Comparison of ENCODE assay signal across 1 cellular context in the genomic region with DNA sequence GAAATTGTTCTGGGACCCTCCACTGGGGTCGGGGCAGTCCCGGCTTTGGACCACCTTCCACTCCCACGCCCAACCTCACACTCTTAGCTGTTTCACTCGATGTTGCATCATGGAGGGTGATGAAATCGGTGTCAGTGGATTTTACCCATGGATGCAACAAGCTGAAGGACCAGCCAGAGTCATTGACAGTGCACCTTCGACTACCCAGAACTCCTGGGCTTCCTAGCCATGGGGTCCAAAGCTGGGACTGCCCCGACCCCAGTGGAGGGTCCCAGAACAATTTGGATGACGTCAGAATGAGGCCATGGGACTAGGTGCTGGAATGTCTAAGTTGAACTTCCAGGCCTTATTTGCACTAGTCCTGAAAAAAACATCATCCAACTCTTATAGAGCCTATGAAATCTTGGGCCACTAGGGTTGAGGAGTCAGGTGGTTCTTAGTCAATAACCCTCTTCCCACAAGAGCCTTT.
A peak's percentile ranks its signal among the peaks of the same experiment; 100 is the strongest.
TF ChIP-seq lines count a peak whose summit lies in the region.

No MANE protein-coding gene starts in this region.

TF ChIP-seq in K562, 482 proteins besides CTCF, POLR2A, EP300 and RAD21 (continued from another document and continues in another):
- peak; percentile 83 for TF ChIP-seq ZNF584 (CRISPR knock-in tag; IDR thresholded peaks at IDR 0.05; ENCODE audit: low read depth)
- no peak for TF ChIP-seq E2F4 (CRISPR knock-in tag; IDR thresholded peaks at IDR 0.05; ENCODE audit: low read depth)
- TF ChIP-seq CSDE1 (IDR thresholded peaks at IDR 0.05): no peak
- no peak for TF ChIP-seq ZNF507 (tag; conservative IDR thresholded peaks at IDR 0.05)
- TF ChIP-seq TCF7L2 (IDR thresholded peaks at IDR 0.05; ENCODE audit: low read depth, low read length): no peak
- no peak for TF ChIP-seq ZEB2 (IDR thresholded peaks at IDR 0.05)
- no peak for TF ChIP-seq U2AF2 (optimal IDR thresholded peaks at IDR 0.05; ENCODE audit: low read depth, low read length)
- TF ChIP-seq, protein P1, sequence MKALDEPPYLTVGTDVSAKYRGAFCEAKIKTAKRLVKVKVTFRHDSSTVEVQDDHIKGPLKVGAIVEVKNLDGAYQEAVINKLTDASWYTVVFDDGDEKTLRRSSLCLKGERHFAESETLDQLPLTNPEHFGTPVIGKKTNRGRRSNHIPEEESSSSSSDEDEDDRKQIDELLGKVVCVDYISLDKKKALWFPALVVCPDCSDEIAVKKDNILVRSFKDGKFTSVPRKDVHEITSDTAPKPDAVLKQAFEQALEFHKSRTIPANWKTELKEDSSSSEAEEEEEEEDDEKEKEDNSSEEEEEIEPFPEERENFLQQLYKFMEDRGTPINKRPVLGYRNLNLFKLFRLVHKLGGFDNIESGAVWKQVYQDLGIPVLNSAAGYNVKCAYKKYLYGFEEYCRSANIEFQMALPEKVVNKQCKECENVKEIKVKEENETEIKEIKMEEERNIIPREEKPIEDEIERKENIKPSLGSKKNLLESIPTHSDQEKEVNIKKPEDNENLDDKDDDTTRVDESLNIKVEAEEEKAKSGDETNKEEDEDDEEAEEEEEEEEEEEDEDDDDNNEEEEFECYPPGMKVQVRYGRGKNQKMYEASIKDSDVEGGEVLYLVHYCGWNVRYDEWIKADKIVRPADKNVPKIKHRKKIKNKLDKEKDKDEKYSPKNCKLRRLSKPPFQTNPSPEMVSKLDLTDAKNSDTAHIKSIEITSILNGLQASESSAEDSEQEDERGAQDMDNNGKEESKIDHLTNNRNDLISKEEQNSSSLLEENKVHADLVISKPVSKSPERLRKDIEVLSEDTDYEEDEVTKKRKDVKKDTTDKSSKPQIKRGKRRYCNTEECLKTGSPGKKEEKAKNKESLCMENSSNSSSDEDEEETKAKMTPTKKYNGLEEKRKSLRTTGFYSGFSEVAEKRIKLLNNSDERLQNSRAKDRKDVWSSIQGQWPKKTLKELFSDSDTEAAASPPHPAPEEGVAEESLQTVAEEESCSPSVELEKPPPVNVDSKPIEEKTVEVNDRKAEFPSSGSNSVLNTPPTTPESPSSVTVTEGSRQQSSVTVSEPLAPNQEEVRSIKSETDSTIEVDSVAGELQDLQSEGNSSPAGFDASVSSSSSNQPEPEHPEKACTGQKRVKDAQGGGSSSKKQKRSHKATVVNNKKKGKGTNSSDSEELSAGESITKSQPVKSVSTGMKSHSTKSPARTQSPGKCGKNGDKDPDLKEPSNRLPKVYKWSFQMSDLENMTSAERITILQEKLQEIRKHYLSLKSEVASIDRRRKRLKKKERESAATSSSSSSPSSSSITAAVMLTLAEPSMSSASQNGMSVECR (CRISPR knock-in tag; IDR thresholded peaks at IDR 0.05): no peak
- TF ChIP-seq BRD4 (IDR thresholded peaks at IDR 0.05): no peak
- TF ChIP-seq C11orf30 (IDR thresholded peaks at IDR 0.05; ENCODE audit: low read depth): no peak
- TF ChIP-seq DIDO1 (tag; IDR thresholded peaks at IDR 0.05; ENCODE audit: low read depth): no peak
- no peak; the same call in 1 of the 2 replicates for TF ChIP-seq ZNF644 (tag; IDR thresholded peaks at IDR 0.05; ENCODE audit: low read depth)
- TF ChIP-seq, protein P2, sequence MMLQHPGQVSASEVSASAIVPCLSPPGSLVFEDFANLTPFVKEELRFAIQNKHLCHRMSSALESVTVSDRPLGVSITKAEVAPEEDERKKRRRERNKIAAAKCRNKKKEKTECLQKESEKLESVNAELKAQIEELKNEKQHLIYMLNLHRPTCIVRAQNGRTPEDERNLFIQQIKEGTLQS (IDR thresholded peaks at IDR 0.05): peak; percentile 99
- TF ChIP-seq, protein P2 (CRISPR knock-in tag; conservative IDR thresholded peaks at IDR 0.05): peak; percentile 86
- TF ChIP-seq ATF4 (CRISPR knock-in tag; IDR thresholded peaks at IDR 0.05): peak; percentile 97
- no peak for TF ChIP-seq SREBF2 (CRISPR knock-in tag; IDR thresholded peaks at IDR 0.05)
- 0 out of 2 replicates have a peak, but pooled peaks have one; percentile 33 for TF ChIP-seq ZBTB26 (CRISPR knock-in tag; IDR thresholded peaks at IDR 0.05)
- TF ChIP-seq RBFOX2 (IDR thresholded peaks at IDR 0.05; ENCODE audit: low read depth, low read length): no peak; the same call in 1 of the 2 replicates
- no peak for TF ChIP-seq ZC3H11A (IDR thresholded peaks at IDR 0.05; ENCODE audit: low read depth, low read length)
- TF ChIP-seq, protein P3, sequence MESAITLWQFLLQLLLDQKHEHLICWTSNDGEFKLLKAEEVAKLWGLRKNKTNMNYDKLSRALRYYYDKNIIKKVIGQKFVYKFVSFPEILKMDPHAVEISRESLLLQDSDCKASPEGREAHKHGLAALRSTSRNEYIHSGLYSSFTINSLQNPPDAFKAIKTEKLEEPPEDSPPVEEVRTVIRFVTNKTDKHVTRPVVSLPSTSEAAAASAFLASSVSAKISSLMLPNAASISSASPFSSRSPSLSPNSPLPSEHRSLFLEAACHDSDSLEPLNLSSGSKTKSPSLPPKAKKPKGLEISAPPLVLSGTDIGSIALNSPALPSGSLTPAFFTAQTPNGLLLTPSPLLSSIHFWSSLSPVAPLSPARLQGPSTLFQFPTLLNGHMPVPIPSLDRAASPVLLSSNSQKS (CRISPR knock-in tag; IDR thresholded peaks at IDR 0.05): no peak
- no peak for TF ChIP-seq SIRT6 (IDR thresholded peaks at IDR 0.05; ENCODE audit: low read depth, low read length)
- TF ChIP-seq NFE2 (IDR thresholded peaks at IDR 0.05; ENCODE audit: low read depth): no peak
- no peak for TF ChIP-seq ZNF184 (CRISPR knock-in tag; IDR thresholded peaks at IDR 0.05)
- no peak for TF ChIP-seq ZFP91 (CRISPR knock-in tag; IDR thresholded peaks at IDR 0.05)
- TF ChIP-seq TAF7 (tag; IDR thresholded peaks at IDR 0.05): peak; percentile 42; the same call in 1 of the 2 replicates
- no peak for TF ChIP-seq MLLT1 (IDR thresholded peaks at IDR 0.05)
- TF ChIP-seq POLR2AphosphoS5 (IDR thresholded peaks at IDR 0.05; ENCODE audit: control insufficient read depth, insufficient read depth, low read depth, low read length): no peak
- TF ChIP-seq KDM2B (CRISPR knock-in tag; IDR thresholded peaks at IDR 0.05): no peak
- no peak for TF ChIP-seq RBM39 (optimal IDR thresholded peaks at IDR 0.05; ENCODE audit: low read depth, low read length)
- no peak for TF ChIP-seq HNRNPH1 (optimal IDR thresholded peaks at IDR 0.05; ENCODE audit: low read depth, low read length)
- no peak for TF ChIP-seq ZNF146 (CRISPR knock-in tag; IDR thresholded peaks at IDR 0.05; ENCODE audit: unreplicated experiment)
- TF ChIP-seq LCOR (CRISPR knock-in tag; IDR thresholded peaks at IDR 0.05): no peak
- TF ChIP-seq KLF16 (IDR thresholded peaks at IDR 0.05): no peak
- no peak for TF ChIP-seq COPS2 (conservative IDR thresholded peaks at IDR 0.05)
- no peak for TF ChIP-seq ZNF445 (CRISPR knock-in tag; IDR thresholded peaks at IDR 0.05; ENCODE audit: low read depth)
- TF ChIP-seq CREBBP (IDR thresholded peaks at IDR 0.05; ENCODE audit: low read depth, low read length): no peak
- no peak for TF ChIP-seq ADNP (tag; IDR thresholded peaks at IDR 0.05)
- TF ChIP-seq CXXC5 (CRISPR knock-in tag; IDR thresholded peaks at IDR 0.05): peak; percentile 76
- TF ChIP-seq ASH1L (IDR thresholded peaks at IDR 0.05; ENCODE audit: borderline replicate concordance, low read depth, partially characterized antibody): no peak
- TF ChIP-seq TCF7 (IDR thresholded peaks at IDR 0.05; ENCODE audit: borderline replicate concordance): no peak
- TF ChIP-seq ZNF239 (CRISPR knock-in tag; IDR thresholded peaks at IDR 0.05): peak; percentile 51; the same call in 1 of the 2 replicates
- peak; percentile 49; the same call in 1 of the 2 replicates for TF ChIP-seq PATZ1 (CRISPR knock-in tag; IDR thresholded peaks at IDR 0.05; ENCODE audit: borderline replicate concordance)
- no peak for TF ChIP-seq HMGN3 (IDR thresholded peaks at IDR 0.05; ENCODE audit: borderline replicate concordance, extremely low read depth, insufficient read length, low read depth, low read length)
- TF ChIP-seq RCOR1 (IDR thresholded peaks at IDR 0.05; ENCODE audit: borderline replicate concordance in 1 of 2, low read depth in 2 of 2, low read length in 2 of 2): 0 out of 4 replicates have a peak, but pooled peaks of 1 of the 2 experiments have one; percentile 50
- TF ChIP-seq ZBTB7A (IDR thresholded peaks at IDR 0.05; ENCODE audit: borderline replicate concordance, control insufficient read depth, low read depth, low read length): peak; percentile 26; the same call in 1 of the 2 replicates
- TF ChIP-seq, protein P4, sequence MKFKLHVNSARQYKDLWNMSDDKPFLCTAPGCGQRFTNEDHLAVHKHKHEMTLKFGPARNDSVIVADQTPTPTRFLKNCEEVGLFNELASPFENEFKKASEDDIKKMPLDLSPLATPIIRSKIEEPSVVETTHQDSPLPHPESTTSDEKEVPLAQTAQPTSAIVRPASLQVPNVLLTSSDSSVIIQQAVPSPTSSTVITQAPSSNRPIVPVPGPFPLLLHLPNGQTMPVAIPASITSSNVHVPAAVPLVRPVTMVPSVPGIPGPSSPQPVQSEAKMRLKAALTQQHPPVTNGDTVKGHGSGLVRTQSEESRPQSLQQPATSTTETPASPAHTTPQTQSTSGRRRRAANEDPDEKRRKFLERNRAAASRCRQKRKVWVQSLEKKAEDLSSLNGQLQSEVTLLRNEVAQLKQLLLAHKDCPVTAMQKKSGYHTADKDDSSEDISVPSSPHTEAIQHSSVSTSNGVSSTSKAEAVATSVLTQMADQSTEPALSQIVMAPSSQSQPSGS (CRISPR knock-in tag; IDR thresholded peaks at IDR 0.05): no peak
